1 cellular context compared by ENCODE assay signal in the genomic region with DNA sequence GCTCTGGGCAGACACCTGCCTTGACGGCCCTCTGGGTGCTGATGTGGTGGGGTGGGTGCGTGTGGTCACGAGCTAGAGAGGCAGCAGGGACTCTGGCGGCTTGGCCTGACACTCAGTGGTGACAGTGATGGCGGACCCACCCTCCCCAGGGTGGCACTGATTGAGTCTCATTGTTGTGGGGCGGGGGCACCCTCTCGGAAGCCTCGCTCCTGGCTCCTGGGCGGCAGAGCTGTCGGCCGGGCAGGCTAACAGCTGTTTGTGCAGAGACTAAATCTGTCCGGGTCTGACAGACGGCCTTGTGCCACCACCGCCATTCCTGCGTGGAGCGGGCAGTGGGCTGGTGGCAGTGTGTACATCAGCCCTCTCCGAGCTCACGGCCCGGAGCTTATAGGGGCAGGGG.
TF ChIP-seq lines count a peak whose summit lies in the region.

No MANE protein-coding gene starts in this region.

TF ChIP-seq in HepG2, 621 proteins besides CTCF, POLR2A, EP300 and RAD21 (continued from another document):
- TF ChIP-seq ZNF609 (CRISPR knock-in tag; IDR thresholded peaks at IDR 0.05; ENCODE audit: borderline replicate concordance): no peak
- TF ChIP-seq KLF9 (CRISPR knock-in tag; IDR thresholded peaks at IDR 0.05; ENCODE audit: low read depth): no peak
- no peak for TF ChIP-seq AKNA (CRISPR knock-in tag; IDR thresholded peaks at IDR 0.05; ENCODE audit: borderline replicate concordance)
- TF ChIP-seq NFE2L1 (CRISPR knock-in tag; IDR thresholded peaks at IDR 0.05; ENCODE audit: borderline replicate concordance): no peak
